ENCODE assay signal across 18 cellular contexts in the genomic region with DNA sequence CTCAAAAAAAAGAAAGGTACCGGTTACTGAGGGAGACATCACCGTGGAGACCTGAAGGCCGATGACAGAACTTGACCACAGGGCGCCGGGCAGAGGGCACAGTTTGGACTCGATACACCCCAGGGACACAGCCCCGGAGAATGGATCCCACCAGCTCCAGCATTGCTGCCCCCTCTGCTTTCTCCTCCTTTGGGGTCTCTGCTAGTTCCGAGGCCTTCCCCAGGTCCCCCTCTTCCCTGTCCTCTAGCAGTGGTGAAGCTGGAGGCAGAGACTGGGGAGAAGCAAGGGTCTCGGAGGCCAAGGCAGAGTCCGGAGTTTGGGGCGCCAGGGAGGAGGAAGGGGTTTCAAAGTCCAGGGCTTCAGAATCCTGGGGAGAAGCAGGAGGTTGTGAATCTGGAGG.
"Had no signal": no experiment of that assay in that cellular context is flagged by ENCODE, and none has a peak within 500 bp of the region (broad histone marks: within the 10 kb centered on the region; RNA-seq: fewer than 3 reads in every experiment).

No MANE protein-coding gene starts in this region.

- H3K27me3 ChIP-seq: adrenal gland, ascending aorta, brain microvascular endothelial cell, pancreas, thyroid gland had no signal

- H3K9me3 ChIP-seq: adrenal gland, ascending aorta, pancreas, SK-N-SH, thyroid gland had no signal

- H3K9me3 Mint-ChIP-seq: activated CD8-positive, alpha-beta T cell treated with anti-CD3 and anti-CD28 coated beads for 36 hours; memory B cell; natural killer cell treated with Interleukin-12 subunit alpha and Interleukin-12 subunit beta and Interleukin-15 and Interleukin-18, amount 100 ng/mL, for 72 hours had no signal

- H3K27ac ChIP-seq: ascending aorta, brain microvascular endothelial cell, pancreas had no signal

- H3K9ac ChIP-seq: SK-N-SH had no signal

- H3K4me3 ChIP-seq: adrenal gland, ascending aorta, pancreas, thyroid gland had no signal

- H3K27ac Mint-ChIP-seq: activated CD8-positive, alpha-beta memory T cell treated with anti-CD3 and anti-CD28 coated beads, Interleukin-2, amount 10 ng/mL, durations not matched to agents 7 days and 5 days; activated CD8-positive, alpha-beta T cell treated with anti-CD3 and anti-CD28 coated beads for 36 hours; memory B cell had no signal

- H3K27me3 Mint-ChIP-seq: activated CD8-positive, alpha-beta memory T cell treated with anti-CD3 and anti-CD28 coated beads, Interleukin-2, amount 10 ng/mL, durations not matched to agents 7 days and 5 days; activated CD8-positive, alpha-beta T cell treated with anti-CD3 and anti-CD28 coated beads for 36 hours; memory B cell; natural killer cell treated with Interleukin-12 subunit alpha and Interleukin-12 subunit beta and Interleukin-15 and Interleukin-18, amount 100 ng/mL, for 72 hours had no signal

- H3K4me2 ChIP-seq: SK-N-SH had no signal

- DNase-seq: activated CD4-positive, alpha-beta T cell treated with anti-CD3 and anti-CD28 coated beads for 48 hours; activated CD8-positive, alpha-beta memory T cell treated with anti-CD3 and anti-CD28 coated beads, Interleukin-2, amount 10 ng/mL, durations not matched to agents 7 days and 5 days; activated CD8-positive, alpha-beta T cell treated with anti-CD3 and anti-CD28 coated beads for 36 hours; activated effector memory CD4-positive, alpha-beta T cell treated with anti-CD3 and anti-CD28 coated beads, Interleukin-2, amount 50 U/mL, for 16 hours; activated naive CD4-positive, alpha-beta T cell treated with anti-CD3 and anti-CD28 coated beads, Interleukin-2, amount 50 U/mL, for 16 hours; activated T-cell treated with anti-CD3 and anti-CD28 coated beads for 4 hours; adrenal gland; brain microvascular endothelial cell; central memory CD4-positive, alpha-beta T cell; effector memory CD4-positive, alpha-beta T cell; pancreas; SK-N-SH; stimulated activated CD4-positive, alpha-beta T cell treated with anti-CD3 and anti-CD28 coated beads, Interleukin-4, amount 100 ng/mL, for 1 hour; stimulated activated naive CD4-positive, alpha-beta T cell; thyroid gland had no signal

- H3K4me3 Mint-ChIP-seq: activated CD8-positive, alpha-beta memory T cell treated with anti-CD3 and anti-CD28 coated beads, Interleukin-2, amount 10 ng/mL, durations not matched to agents 7 days and 5 days; activated CD8-positive, alpha-beta T cell treated with anti-CD3 and anti-CD28 coated beads for 36 hours; memory B cell; natural killer cell treated with Interleukin-12 subunit alpha and Interleukin-12 subunit beta and Interleukin-15 and Interleukin-18, amount 100 ng/mL, for 72 hours had no signal

- ATAC-seq: activated CD8-positive, alpha-beta memory T cell treated with anti-CD3 and anti-CD28 coated beads, Interleukin-2, amount 10 ng/mL, durations not matched to agents 7 days and 5 days; activated CD8-positive, alpha-beta T cell treated with anti-CD3 and anti-CD28 coated beads for 36 hours; natural killer cell treated with Interleukin-12 subunit alpha and Interleukin-12 subunit beta and Interleukin-15 and Interleukin-18, amount 100 ng/mL, for 72 hours; pancreas had no signal
